Comparison of ENCODE assay signal across 13 cellular contexts in the genomic region with DNA sequence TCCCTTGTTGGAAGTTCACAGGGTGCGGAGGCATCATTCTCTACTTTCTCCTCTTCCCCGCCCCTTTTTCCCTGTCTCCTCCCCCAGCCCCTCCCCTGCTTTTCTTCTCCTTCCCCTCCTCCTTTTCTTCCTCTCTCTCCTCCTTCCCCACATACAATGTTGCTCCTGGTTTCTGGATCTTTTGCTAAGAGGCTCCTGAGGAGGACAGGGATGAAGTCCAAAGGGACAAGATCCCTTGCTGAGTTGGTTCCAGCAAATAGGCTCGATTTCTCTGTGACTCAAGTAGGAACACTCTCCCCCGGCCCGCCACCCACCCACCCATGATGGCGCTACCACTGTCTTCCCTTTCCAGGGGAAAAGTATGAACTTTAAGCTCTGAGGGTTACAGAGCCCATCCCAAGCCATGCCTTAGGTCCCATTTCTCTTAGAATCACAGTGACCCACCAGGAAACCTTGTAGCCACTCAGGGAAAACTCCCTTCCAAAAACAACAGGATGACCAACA. TPM values are rescaled to one million over a fixed set of nuclear protein-coding genes. Genes with fewer than 3 reads are reported as not detected.
DNase-seq lines count a peak whose midpoint lies in the region; ATAC-seq and TF ChIP-seq lines count a peak whose summit lies in the region.
"Had no signal": no experiment of that assay in that cellular context is flagged by ENCODE, and none has a peak within 500 bp of the region (broad histone marks: within the 10 kb centered on the region; RNA-seq: fewer than 3 reads in every experiment).

No MANE protein-coding gene starts in this region.

- CTCF ChIA-PET in activated naive CD4-positive, alpha-beta T cell treated with anti-CD3 and anti-CD28 coated beads, Interleukin-2, amount 10 ng/mL, durations not matched to agents 7 days and 5 days (lab: Charles Lee) = interaction anchor here (1.7 to 3.6 kb wide), 2 partner anchors 31 to 52 kb away, joined by 4 to 30 read pairs; a partner anchor contains a TSS

- no peaks in the 10 kb centered on the region for H3K4me1 ChIP-seq in foreskin keratinocyte

- no peak for TF ChIP-seq CTCF in type B pancreatic cell (conservative IDR thresholded peaks at IDR 0.05)
- no peak for TF ChIP-seq CTCF in foreskin keratinocyte (conservative IDR thresholded peaks at IDR 0.05)

- H3K4me3 Mint-ChIP-seq in activated naive CD4-positive, alpha-beta T cell treated with anti-CD3 and anti-CD28 coated beads, Interleukin-2, amount 10 ng/mL, durations not matched to agents 7 days and 5 days = peak overlapping the region; percentile 43
- H3K4me3 Mint-ChIP-seq in T-helper 17 cell = peak overlapping the region; percentile 87
- peak overlapping the region; percentile 85 for H3K4me3 Mint-ChIP-seq in type B pancreatic cell

- H3K9me3 Mint-ChIP-seq in activated naive CD4-positive, alpha-beta T cell treated with anti-CD3 and anti-CD28 coated beads, Interleukin-2, amount 10 ng/mL, durations not matched to agents 7 days and 5 days = no peaks in the 10 kb centered on the region
- H3K9me3 Mint-ChIP-seq in type B pancreatic cell = no peaks in the 10 kb centered on the region

- peaks cover 29% of the 10 kb centered on the region for H3K4me1 Mint-ChIP-seq in activated naive CD4-positive, alpha-beta T cell treated with anti-CD3 and anti-CD28 coated beads, Interleukin-2, amount 10 ng/mL, durations not matched to agents 7 days and 5 days
- H3K4me1 Mint-ChIP-seq in T-helper 17 cell (peaks cover 16% of the 10 kb centered on the region), type B pancreatic cell (ENCODE audit: unreplicated experiment) (no peaks in the 10 kb centered on the region)

- no peak overlapping the region for H3K27ac ChIP-seq in foreskin keratinocyte
- H3K27ac ChIP-seq: WERI-Rb-1 had no signal

- H3K36me3 Mint-ChIP-seq in activated naive CD4-positive, alpha-beta T cell treated with anti-CD3 and anti-CD28 coated beads, Interleukin-2, amount 10 ng/mL, durations not matched to agents 7 days and 5 days = no peaks in the 10 kb centered on the region
- H3K36me3 Mint-ChIP-seq in T-helper 17 cell (ENCODE audit: low read depth) (no peaks in the 10 kb centered on the region), type B pancreatic cell (no peaks in the 10 kb centered on the region)

- H3K27me3 ChIP-seq in foreskin keratinocyte = no peaks in the 10 kb centered on the region

- no peaks in the 10 kb centered on the region for H3K9me3 ChIP-seq in T-helper 17 cell (ENCODE audit: control insufficient read depth, low read length, poor library complexity, severe bottlenecking)

- ATAC-seq in T-helper 17 cell = no peak
- ATAC-seq in foreskin keratinocyte = no peak

- H3K27me3 Mint-ChIP-seq in activated naive CD4-positive, alpha-beta T cell treated with anti-CD3 and anti-CD28 coated beads, Interleukin-2, amount 10 ng/mL, durations not matched to agents 7 days and 5 days = peaks cover 18% of the 10 kb centered on the region
- H3K27me3 Mint-ChIP-seq in T-helper 17 cell (no peaks in the 10 kb centered on the region), type B pancreatic cell (peaks cover 13% of the 10 kb centered on the region)

- no peak overlapping the region for H3K27ac Mint-ChIP-seq in activated naive CD4-positive, alpha-beta T cell treated with anti-CD3 and anti-CD28 coated beads, Interleukin-2, amount 10 ng/mL, durations not matched to agents 7 days and 5 days
- H3K27ac Mint-ChIP-seq in T-helper 17 cell = no peak overlapping the region
- H3K27ac Mint-ChIP-seq in type B pancreatic cell = no peak overlapping the region
- H3K27ac Mint-ChIP-seq: progenitor cell of endocrine pancreas had no signal

- DNase-seq in activated naive CD4-positive, alpha-beta T cell treated with anti-CD3 and anti-CD28 coated beads, Interleukin-2, amount 10 ng/mL, durations not matched to agents 7 days and 5 days = no peak
- DNase-seq in activated naive CD4-positive, alpha-beta T cell treated with anti-CD3 and anti-CD28 coated beads, Interleukin-2, amount 50 U/mL, for 16 hours = no peak
- DNase-seq in T-helper 17 cell (no peak), left kidney (ENCODE audit: low read depth, low spot score) (peak; percentile 17), type B pancreatic cell (ENCODE audit: extremely low spot score, unreplicated experiment) (no peak), GM03348 (ENCODE audit: low spot score) (no peak), cerebellar nuclear complex (lab: John Stamatoyannopoulos, UW) (no peak), foreskin keratinocyte (no peak)

RNA-seq across cellular contexts. Expression of a gene that starts 0.9 kb away (rescaled TPM):
- total RNA-seq in T-helper 17 cell = 10 to 100 TPM; 17.6 to 18.9 TPM
- 4.6 and 6.2 TPM in 2 replicates for total RNA-seq in type B pancreatic cell (ENCODE audit: low replicate concordance)
- 3.1 and 3.6 TPM in 2 replicates for total RNA-seq in foreskin keratinocyte
- polyA plus RNA-seq in foreskin keratinocyte = 4.3 and 5.3 TPM in 2 replicates

RNA-seq across cellular contexts. Expression of a gene that starts 10.9 kb away (rescaled TPM):
- total RNA-seq in T-helper 17 cell (not detected), type B pancreatic cell (ENCODE audit: low replicate concordance) (3.5 and 56.6 TPM in 2 replicates), foreskin keratinocyte (not detected in 2 replicates)
- not detected in 2 replicates for polyA plus RNA-seq in foreskin keratinocyte
- total RNA-seq: fibroblast of lung, HT1080, kidney epithelial cell, progenitor cell of endocrine pancreas had no signal
- polyA plus RNA-seq: fibroblast of lung had no signal

RNA-seq across cellular contexts. Expression of a gene that starts 43.4 kb away (rescaled TPM):
- total RNA-seq in T-helper 17 cell (1 to 10 TPM; 5.2 to 6.9 TPM), type B pancreatic cell (ENCODE audit: low replicate concordance) (2.2 and 7.0 TPM in 2 replicates), foreskin keratinocyte (2.2 and 2.6 TPM in 2 replicates)
- polyA plus RNA-seq in foreskin keratinocyte = 2.7 and 2.8 TPM in 2 replicates

RNA-seq across cellular contexts. Expression of a gene that starts 44.3 kb away (rescaled TPM):
- total RNA-seq in T-helper 17 cell (not detected), type B pancreatic cell (ENCODE audit: low replicate concordance) (2.1 and 2.8 TPM in 2 replicates), foreskin keratinocyte (0.42 and 0.61 TPM in 2 replicates)
- 0.18 and 0.55 TPM in 2 replicates for polyA plus RNA-seq in foreskin keratinocyte
- total RNA-seq: fibroblast of lung, kidney epithelial cell had no signal

RNA-seq across cellular contexts. Expression of a gene that starts 51.2 kb away (rescaled TPM):
- total RNA-seq in T-helper 17 cell (100 to 1,000 TPM in 1 of 2 donors, 10 to 100 TPM in 1; 99.1 to 111 TPM), type B pancreatic cell (ENCODE audit: low replicate concordance) (193 and 203 TPM in 2 replicates), foreskin keratinocyte (223 and 285 TPM in 2 replicates)
- polyA plus RNA-seq in foreskin keratinocyte = 453 and 519 TPM in 2 replicates
